17 cellular contexts compared by ENCODE assay signal in genomic region chr9:137396227-137396626, GRCh38. TPM values are rescaled to one million over a fixed set of nuclear protein-coding genes. Genes with fewer than 3 reads are reported as not detected.
DNase-seq lines count a peak whose midpoint lies in the region; ATAC-seq lines count a peak whose summit lies in the region.
"Had no signal": no experiment of that assay in that cellular context is flagged by ENCODE, and none has a peak within 500 bp of the region (broad histone marks: within the 10 kb centered on the region; RNA-seq: fewer than 3 reads in every experiment).

No MANE protein-coding gene starts in this region.

- intact Hi-C loops in left ventricle myocardium superior (cut with micrococcal nuclease) (no loop called here), cardiac septum (cut with DNase I) (no loop called here), posterior vena cava (cut with DNase I) (no loop called here)

- ATAC-seq in left ventricle myocardium superior, result no peak
- ATAC-seq: effector memory CD8-positive, alpha-beta T cell had no signal

- DNase-seq in left ventricle myocardium superior (peak; percentile 4), cardiac septum (ENCODE audit: low spot score) (no peak), astrocyte of the hippocampus (ENCODE audit: low read depth, low spot score) (peak; percentile 87), hepatic stellate cell (ENCODE audit: low spot score) (peak; percentile 68), NCI-H146 treated with DMSO at 0.1 percent for 48 hours (lab: John Stamatoyannopoulos, UW; ENCODE audit: unreplicated experiment) (no peak), NCI-H1105 (lab: John Stamatoyannopoulos, UW) (no peak), posterior vena cava (ENCODE audit: low spot score) (no peak)
- DNase-seq in activated CD4-positive, CD25-positive, alpha-beta regulatory T cell treated with anti-CD3 and anti-CD28 coated beads, Interleukin-2, amount 50 U/mL, for 72 hours, result no peak
- DNase-seq: activated CD4-positive, alpha-beta T cell treated with anti-CD3 and anti-CD28 coated beads, Interleukin-2, amount 10 ng/mL, durations not matched to agents 7 days and 5 days; effector memory CD8-positive, alpha-beta T cell; MG63; NCI-H2029 treated with DMSO at 0.1 percent for 48 hours; NCI-H524 treated with DMSO at 0.1 percent for 48 hours; stimulated activated naive CD4-positive, alpha-beta T cell had no signal

RNA-seq across cellular contexts. Expression of gene EXD3, which starts 26.7 kb away (rescaled TPM):
- total RNA-seq in left ventricle myocardium superior (8.3 TPM), cardiac septum (11.3 TPM), posterior vena cava (10 to 100 TPM; 13.9 to 14.6 TPM)

RNA-seq across cellular contexts. Expression of gene NOXA1, which starts 27.0 kb away (rescaled TPM):
- total RNA-seq in left ventricle myocardium superior (1.9 TPM), cardiac septum (3.3 TPM), posterior vena cava (1 to 10 TPM; 2.0 to 2.7 TPM)
- total RNA-seq: OCI-LY7 had no signal

RNA-seq across cellular contexts. Expression of gene ENTPD8, which starts 44.9 kb away (rescaled TPM):
- total RNA-seq in left ventricle myocardium superior (not detected), cardiac septum (not detected), posterior vena cava (not detected)
- total RNA-seq: A673; activated CD4-positive, alpha-beta T cell treated with anti-CD3 and anti-CD28 coated beads, Interleukin-2, amount 10 ng/mL, durations not matched to agents 7 days and 5 days; lower leg skin; OCI-LY7 had no signal

Comparison
In these comparisons a context has a peak if more than half of its experiments do, and no peak if none do; other contexts are left out.
1. DNase-seq: peak in left ventricle myocardium superior (single experiment), astrocyte of the hippocampus (single experiment) and hepatic stellate cell (single experiment); none in cardiac septum (single experiment), NCI-H146 treated with DMSO at 0.1 percent for 48 hours (single experiment), NCI-H1105 (single experiment), posterior vena cava (single experiment) and activated CD4-positive, CD25-positive, alpha-beta regulatory T cell treated with anti-CD3 and anti-CD28 coated beads, Interleukin-2, amount 50 U/mL, for 72 hours (single experiment).